8 cellular contexts compared by ENCODE assay signal in genomic region chr22:44181033-44181911, GRCh38. TPM values are rescaled to one million over a fixed set of nuclear protein-coding genes. Genes with fewer than 3 reads are reported as not detected.
A peak's percentile ranks its signal among the peaks of the same experiment; 100 is the strongest.
DNase-seq lines count a peak whose midpoint lies in the region; ATAC-seq, FAIRE-seq and TF ChIP-seq lines count a peak whose summit lies in the region.

No MANE protein-coding gene starts in this region.

- in situ Hi-C loops in GM13977 (cut with MboI; ENCODE audit: low pct_unique_long_range_greater_than_20kb, low sequenced_read_pairs, unreplicated experiment), result no loop called here

- ATAC-seq in GM21447 (IDR thresholded peaks at IDR 0.05; ENCODE audit: unreplicated experiment) (no peak), HG03039 (IDR thresholded peaks at IDR 0.05; ENCODE audit: unreplicated experiment) (no peak)

- no peak for TF ChIP-seq CTCF in GM13977 (IDR thresholded peaks at IDR 0.05; ENCODE audit: extremely low read depth, insufficient read depth, missing control alignments)

- peak overlapping the region; percentile 50 for H3K27ac ChIP-seq in temporal lobe (ENCODE audit: low read depth, low read length)

- no peak for FAIRE-seq in RCC 7860 (lab: Jason Lieb, UNC)

- DNase-seq in GM13977 (ENCODE audit: low spot score), result peak; percentile 52
- peak; percentile 27 for DNase-seq in SIG-M5 (lab: John Stamatoyannopoulos, UW)
- peak in 3 of 4 experiments; percentile 19 to 57 (median 33) for DNase-seq in activated naive CD4-positive, alpha-beta T cell (lab: John Stamatoyannopoulos, UW)
- DNase-seq in mucosa of gallbladder (ENCODE audit: low spot score), result peak; percentile 35
- DNase-seq in RCC 7860 (ENCODE audit: low spot score), result no peak

RNA-seq across cellular contexts. Expression of gene PARVG, which starts 0.5 kb away (rescaled TPM):
- total RNA-seq in mucosa of gallbladder (23.3 TPM), temporal lobe (1.5 TPM)
